Comparison of ENCODE assay signal across 17 cellular contexts in genomic region chr9:81825831-81826540, GRCh38.
A peak's percentile ranks its signal among the peaks of the same experiment; 100 is the strongest.
DNase-seq lines count a peak whose midpoint lies in the region; ATAC-seq, FAIRE-seq and TF ChIP-seq lines count a peak whose summit lies in the region.
"Had no signal": no experiment of that assay in that cellular context is flagged by ENCODE, and none has a peak within 500 bp of the region (broad histone marks: within the 10 kb centered on the region; RNA-seq: fewer than 3 reads in every experiment).

No MANE protein-coding gene starts in this region.

- H3K4me3 Mint-ChIP-seq in neural crest cell, result no peak overlapping the region
- H3K4me3 Mint-ChIP-seq in activated CD4-positive, alpha-beta memory T cell treated with anti-CD3 and anti-CD28 coated beads, Interleukin-2, amount 10 ng/mL, durations not matched to agents 7 days and 5 days, result no peak overlapping the region
- H3K4me3 Mint-ChIP-seq: effector memory CD8-positive, alpha-beta T cell had no signal

- no peak for TF ChIP-seq CTCF in neural crest cell (conservative IDR thresholded peaks at IDR 0.05)

- FAIRE-seq in GM12892 (lab: Jason Lieb, UNC), result no peak

- no peaks in the 10 kb centered on the region for H3K27me3 Mint-ChIP-seq in neural crest cell (ENCODE audit: low read depth)
- H3K27me3 Mint-ChIP-seq in activated CD4-positive, alpha-beta memory T cell treated with anti-CD3 and anti-CD28 coated beads, Interleukin-2, amount 10 ng/mL, durations not matched to agents 7 days and 5 days, result no peaks in the 10 kb centered on the region
- H3K27me3 Mint-ChIP-seq: effector memory CD8-positive, alpha-beta T cell had no signal

- CTCF ChIA-PET in activated CD4-positive, alpha-beta memory T cell treated with anti-CD3 and anti-CD28 coated beads, Interleukin-2, amount 10 ng/mL, durations not matched to agents 7 days and 5 days (lab: Charles Lee), result no interaction called here

- H3K9me3 Mint-ChIP-seq in neural crest cell, result no peaks in the 10 kb centered on the region
- H3K9me3 Mint-ChIP-seq in activated CD4-positive, alpha-beta memory T cell treated with anti-CD3 and anti-CD28 coated beads, Interleukin-2, amount 10 ng/mL, durations not matched to agents 7 days and 5 days, result peaks cover 5% of the 10 kb centered on the region

- TF ChIP-seq POLR2A in GM12892 (IDR thresholded peaks at IDR 0.05; ENCODE audit: low read depth, low read length), result no peak

- ATAC-seq in GM21825 (IDR thresholded peaks at IDR 0.05; ENCODE audit: unreplicated experiment), result no peak
- ATAC-seq: effector memory CD8-positive, alpha-beta T cell; stimulated activated naive CD8-positive, alpha-beta T cell treated with anti-CD3 and anti-CD28 coated beads, Interleukin-15, Interleukin-2, amounts not matched to agents 100 U/mL and 50 U/mL, for 24 hours had no signal

- POLR2A ChIA-PET in activated CD4-positive, alpha-beta memory T cell treated with anti-CD3 and anti-CD28 coated beads, Interleukin-2, amount 10 ng/mL, durations not matched to agents 7 days and 5 days (lab: Charles Lee), result no interaction called here

- peak overlapping the region; percentile 90 for H3K27ac Mint-ChIP-seq in neural crest cell (ENCODE audit: unreplicated experiment)
- H3K27ac Mint-ChIP-seq in activated CD4-positive, alpha-beta memory T cell treated with anti-CD3 and anti-CD28 coated beads, Interleukin-2, amount 10 ng/mL, durations not matched to agents 7 days and 5 days, result no peak overlapping the region
- H3K27ac Mint-ChIP-seq: effector memory CD8-positive, alpha-beta T cell had no signal

- peak overlapping the region; percentile 58 for H3K27ac ChIP-seq in epithelial cell of prostate
- H3K27ac ChIP-seq: adrenal gland; BLaER1 treated with 17β-estradiol and CSF1 and Interleukin-3, amounts not matched to agents 10 nM and 100 nM had no signal

- H3K36me3 Mint-ChIP-seq in neural crest cell (ENCODE audit: low read depth), result no peaks in the 10 kb centered on the region
- H3K36me3 Mint-ChIP-seq in activated CD4-positive, alpha-beta memory T cell treated with anti-CD3 and anti-CD28 coated beads, Interleukin-2, amount 10 ng/mL, durations not matched to agents 7 days and 5 days (ENCODE audit: low read depth), result no peaks in the 10 kb centered on the region

- peak; percentile 56 for DNase-seq in EH (ENCODE audit: low read depth)
- peak; percentile 30 for DNase-seq in NCI-H69 (lab: John Stamatoyannopoulos, UW)
- DNase-seq in epithelial cell of prostate (ENCODE audit: low read depth, low spot score), result no peak
- DNase-seq in neural crest cell (ENCODE audit: low read depth, low spot score), result no peak
- no peak for DNase-seq in activated CD4-positive, alpha-beta memory T cell treated with anti-CD3 and anti-CD28 coated beads, Interleukin-2, amount 10 ng/mL, durations not matched to agents 7 days and 5 days
- DNase-seq in GM12892 (ENCODE audit: insufficient read length), result no peak
- no peak for DNase-seq in NCI-H1105 treated with DMSO at 0.1 percent for 48 hours (lab: John Stamatoyannopoulos, UW)
- DNase-seq: activated T-cell treated with anti-CD3 and anti-CD28 coated beads for 4 hours; effector memory CD8-positive, alpha-beta T cell; GF-D8; KG1; NCI-H146; NK-92 treated with Interleukin-12 subunit alpha and Interleukin-12 subunit beta, amount 100 ng/mL, for 24 hours; stimulated activated naive CD8-positive, alpha-beta T cell treated with anti-CD3 and anti-CD28 coated beads, Interleukin-15, Interleukin-2, amounts not matched to agents 100 U/mL and 50 U/mL, for 24 hours had no signal

- H3K4me1 Mint-ChIP-seq in neural crest cell, result peaks cover 61% of the 10 kb centered on the region
- no peaks in the 10 kb centered on the region for H3K4me1 Mint-ChIP-seq in activated CD4-positive, alpha-beta memory T cell treated with anti-CD3 and anti-CD28 coated beads, Interleukin-2, amount 10 ng/mL, durations not matched to agents 7 days and 5 days

Comparison
In these comparisons a context has a peak if more than half of its experiments do, and no peak if none do; other contexts are left out.
1. DNase-seq: peak in EH (single experiment) and NCI-H69 (single experiment); none in epithelial cell of prostate (single experiment), neural crest cell (single experiment), activated CD4-positive, alpha-beta memory T cell treated with anti-CD3 and anti-CD28 coated beads, Interleukin-2, amount 10 ng/mL, durations not matched to agents 7 days and 5 days (single experiment), GM12892 (single experiment) and NCI-H1105 treated with DMSO at 0.1 percent for 48 hours (single experiment).